In the genomic region with DNA sequence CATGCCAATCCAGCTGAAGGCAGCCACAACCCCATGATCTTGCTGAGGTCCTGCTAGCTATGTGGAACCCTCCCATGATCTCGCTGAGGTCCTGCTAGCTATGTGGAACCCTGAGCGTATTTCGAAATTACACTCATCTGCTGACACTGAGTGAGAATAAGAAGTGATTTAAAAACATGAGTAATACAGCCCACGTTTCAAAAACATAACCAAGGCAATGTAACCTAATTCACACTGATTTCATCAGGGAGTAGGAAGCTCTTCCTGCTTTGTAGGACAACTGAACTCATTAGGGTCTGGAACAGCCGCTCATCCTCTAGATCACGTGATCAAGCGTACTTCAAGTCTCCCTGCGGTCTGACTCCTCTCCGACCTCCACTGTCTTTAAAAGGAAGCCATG, we compare ENCODE assay signal across 9 cellular contexts.
DNase-seq lines count a peak whose midpoint lies in the region; ATAC-seq and TF ChIP-seq lines count a peak whose summit lies in the region.
"Had no signal": no experiment of that assay in that cellular context is flagged by ENCODE, and none has a peak within 500 bp of the region (broad histone marks: within the 10 kb centered on the region; RNA-seq: fewer than 3 reads in every experiment).

No MANE protein-coding gene starts in this region.

- no peak for TF ChIP-seq POLR2A in body of pancreas (IDR thresholded peaks at IDR 0.05)

- WGBS in body of pancreas, 2 donors: 82 to 89% methylated on average over 9 of the region's 9 CpGs

- TF ChIP-seq CTCF in body of pancreas (IDR thresholded peaks at IDR 0.05) (no peak), lower lobe of right lung (IDR thresholded peaks at IDR 0.05) (no peak)

- no peaks in the 10 kb centered on the region for H3K27me3 ChIP-seq in ACC112 (ENCODE audit: insufficient read depth, low read length)
- H3K27me3 ChIP-seq in body of pancreas: no peaks in the 10 kb centered on the region
- H3K27me3 ChIP-seq in lower lobe of right lung (ENCODE audit: low read depth): no peaks in the 10 kb centered on the region

- H3K9me3 ChIP-seq in body of pancreas: no peaks in the 10 kb centered on the region
- no peaks in the 10 kb centered on the region for H3K9me3 ChIP-seq in lower lobe of right lung

- H3K4me3 ChIP-seq in ACC112 (ENCODE audit: low read depth, low read length) (peak overlapping the region; percentile 20; the same call in 1 of the 2 replicates), body of pancreas (no peak overlapping the region), lower lobe of right lung (no peak overlapping the region)

- intact Hi-C loops in body of pancreas (cut with DNase I) (no loop called here), lower lobe of right lung (cut with DNase I) (no loop called here)

- DNase-seq in GM04503 (ENCODE audit: low read depth) (peak; percentile 90), body of pancreas (peak in 1 of 4 donors; percentile 46), lower lobe of right lung (no peak), NCI-H146 treated with DMSO at 0.1 percent for 48 hours (lab: John Stamatoyannopoulos, UW; ENCODE audit: unreplicated experiment) (no peak)
- DNase-seq: NCI-H2081 treated with DMSO at 0.1 percent for 48 hours had no signal

- H2AFZ ChIP-seq in ACC112 (ENCODE audit: low read length, unreplicated experiment): no peak overlapping the region

- H3K36me3 ChIP-seq in ACC112 (ENCODE audit: insufficient read depth, low read length): peaks cover 2% of the 10 kb centered on the region; the same call in 1 of the 2 replicates
- no peaks in the 10 kb centered on the region for H3K36me3 ChIP-seq in body of pancreas (replicated peaks in 1 of 2; ENCODE audit: insufficient read depth in 1 of 2, low read depth in 2 of 2)
- H3K36me3 ChIP-seq in lower lobe of right lung: peaks cover 48% of the 10 kb centered on the region

- H3K27ac ChIP-seq in ACC112 (ENCODE audit: low read depth, low read length): peak overlapping the region; percentile 65
- H3K27ac ChIP-seq in body of pancreas: no peak overlapping the region
- no peak overlapping the region for H3K27ac ChIP-seq in lower lobe of right lung

- peaks cover 4% of the 10 kb centered on the region for H3K79me2 ChIP-seq in ACC112 (ENCODE audit: control insufficient read depth, insufficient read depth, low read length, unreplicated experiment)

- ATAC-seq in body of pancreas (peak; percentile 56), lower lobe of right lung (peak; percentile 82 to 91), GM18861 (IDR thresholded peaks at IDR 0.05; ENCODE audit: unreplicated experiment) (no peak), GM18907 (IDR thresholded peaks at IDR 0.05; ENCODE audit: unreplicated experiment) (no peak), GM18909 (IDR thresholded peaks at IDR 0.05; ENCODE audit: poor library complexity, unreplicated experiment) (no peak)

- H3K4me1 ChIP-seq in ACC112 (ENCODE audit: control insufficient read depth, insufficient read depth, low read length, unreplicated experiment) (peaks cover 12% of the 10 kb centered on the region), body of pancreas (no peaks in the 10 kb centered on the region), lower lobe of right lung (no peaks in the 10 kb centered on the region)

Comparison
In these comparisons a context has a peak if more than half of its experiments do, and no peak if none do; other contexts are left out.
1. ATAC-seq: peak in body of pancreas (single experiment) and lower lobe of right lung (2 of 2); none in GM18861 (single experiment), GM18907 (single experiment) and GM18909 (single experiment).